8 cellular contexts compared by ENCODE assay signal in the genomic region with DNA sequence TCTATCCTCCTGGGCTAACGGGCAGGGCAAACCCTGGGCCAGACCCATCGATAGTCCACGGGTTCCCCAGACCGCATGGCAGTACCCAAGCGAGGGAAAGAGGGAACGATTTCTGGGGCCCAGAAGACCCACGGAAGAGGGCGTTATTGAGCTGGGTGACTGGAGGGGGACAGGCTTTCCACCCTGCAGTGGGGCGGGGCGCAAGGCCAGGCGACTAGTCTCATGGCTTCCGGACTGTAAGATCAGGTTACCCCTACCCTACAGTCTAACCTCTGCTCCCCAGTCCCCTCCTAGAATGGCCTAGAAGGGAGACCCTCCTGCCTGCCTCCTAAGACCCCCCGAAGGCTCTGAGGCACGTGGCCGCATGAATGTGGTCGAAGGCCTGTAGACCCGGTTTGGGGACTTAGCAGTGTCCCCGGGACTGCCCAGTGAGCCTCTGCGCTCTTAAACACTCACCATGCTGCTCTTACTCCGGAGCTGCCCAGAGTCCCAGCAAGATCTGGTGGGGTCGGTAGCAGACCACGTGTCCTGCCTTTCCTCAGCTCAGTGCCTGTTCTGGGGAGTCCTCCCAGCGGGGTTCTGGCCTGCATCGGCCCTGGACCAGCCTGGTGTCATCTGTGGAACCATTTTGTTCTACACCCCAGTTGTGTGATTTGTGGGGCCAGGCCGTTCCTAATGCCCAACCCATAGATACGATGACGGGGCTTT. TPM values are rescaled to one million over a fixed set of nuclear protein-coding genes. Genes with fewer than 3 reads are reported as not detected.
DNase-seq lines count a peak whose midpoint lies in the region; ATAC-seq, FAIRE-seq and TF ChIP-seq lines count a peak whose summit lies in the region.

No MANE protein-coding gene starts in this region.

- H3K27me3 ChIP-seq in MG63, result no peaks in the 10 kb centered on the region
- no peaks in the 10 kb centered on the region for H3K27me3 ChIP-seq in keratinocyte (ENCODE audit: control insufficient read depth, extremely low read depth, insufficient read depth, low read length)

- peak overlapping the region; percentile 82 for H2AFZ ChIP-seq in keratinocyte (ENCODE audit: control insufficient read depth, low read length)

- peak; percentile 32 for DNase-seq in SKM-1 treated with dmso at 0.1 percent for 144 hours (lab: John Stamatoyannopoulos, UW; ENCODE audit: unreplicated experiment)
- DNase-seq in SKM-1 (lab: John Stamatoyannopoulos, UW; ENCODE audit: unreplicated experiment), result no peak
- peak; percentile 76 for DNase-seq in MG63
- peak; percentile 52 for DNase-seq in T-helper 2 cell treated with Interferon-gamma antibody and Interleukin-4, amounts not matched to agents 5 μg/mL and 100 μg/mL, for 36 hours (ENCODE audit: low spot score)
- DNase-seq in MCF 10A (ENCODE audit: unreplicated experiment), result peak; percentile 52
- DNase-seq in keratinocyte (ENCODE audit: low read depth, low spot score), result no peak
- peak; percentile 46 to 50 for DNase-seq in stimulated activated CD4-positive, alpha-beta T cell treated with anti-CD3 and anti-CD28 coated beads, Interleukin-15, amount 100 ng/mL, for 48 hours (ENCODE audit: low read depth in 2 of 2)

- H4K20me1 ChIP-seq in keratinocyte (ENCODE audit: control insufficient read depth, extremely low read depth, insufficient read depth, low read length), result no peaks in the 10 kb centered on the region

- intact Hi-C loops in MCF 10A (cut with micrococcal nuclease), result loop anchor here (5.0 kb wide), 1 partner anchor 159 kb away; the partner anchor contains the start of gene RPL26

- no peaks in the 10 kb centered on the region for H3K9me1 ChIP-seq in keratinocyte (ENCODE audit: control insufficient read depth, extremely low read depth, insufficient read depth, low read length)

- H3K27me3 Mint-ChIP-seq in T-helper 2 cell treated with Interferon-gamma antibody and Interleukin-4, amounts not matched to agents 5 μg/mL and 100 μg/mL, for 36 hours (ENCODE audit: low read depth), result peaks cover 8% of the 10 kb centered on the region
- H3K27me3 Mint-ChIP-seq in MCF 10A (ENCODE audit: insufficient read depth, unreplicated experiment), result no peaks in the 10 kb centered on the region

- no peaks in the 10 kb centered on the region for H3K79me2 ChIP-seq in keratinocyte (ENCODE audit: control insufficient read depth, insufficient read depth, low read length)

- no peaks in the 10 kb centered on the region for H3K9me3 Mint-ChIP-seq in T-helper 2 cell treated with Interferon-gamma antibody and Interleukin-4, amounts not matched to agents 5 μg/mL and 100 μg/mL, for 36 hours
- H3K9me3 Mint-ChIP-seq in MCF 10A (ENCODE audit: unreplicated experiment), result no peaks in the 10 kb centered on the region

- dilution Hi-C loops in keratinocyte (cut with MboI; ENCODE audit: extremely low pct_ligation_motif_present, low sequenced_read_pairs), result no loop called here

- POLR2A ChIA-PET in MCF 10A (lab: Yijun Ruan, JAX), result interaction anchor here (0.6 to 13.2 kb wide), 27 partner anchors 9 to 650 kb away, joined by 3 to 352 read pairs (median 6); partner anchors contain the start of genes ALOX12B, ALOXE3, AURKB and BORCS6

- peak overlapping the region; percentile 70 for H3K27ac ChIP-seq in keratinocyte (ENCODE audit: control insufficient read depth, insufficient read depth, low read length)

- H3K4me3 Mint-ChIP-seq in T-helper 2 cell treated with Interferon-gamma antibody and Interleukin-4, amounts not matched to agents 5 μg/mL and 100 μg/mL, for 36 hours, result peak overlapping the region; percentile 93
- peak overlapping the region; percentile 93 for H3K4me3 Mint-ChIP-seq in MCF 10A (ENCODE audit: unreplicated experiment)

- H3K4me1 ChIP-seq in keratinocyte (ENCODE audit: control insufficient read depth, extremely low read depth, insufficient read depth, low read length), result peaks cover 23% of the 10 kb centered on the region

- H3K4me2 ChIP-seq in keratinocyte (ENCODE audit: control insufficient read depth, extremely low read depth, insufficient read depth, low read depth, low read length), result peak overlapping the region; percentile 81

- H3K27ac Mint-ChIP-seq in T-helper 2 cell treated with Interferon-gamma antibody and Interleukin-4, amounts not matched to agents 5 μg/mL and 100 μg/mL, for 36 hours, result peak overlapping the region; percentile 97
- H3K27ac Mint-ChIP-seq in MCF 10A (ENCODE audit: low read depth, unreplicated experiment), result peak overlapping the region; percentile 97

- peaks cover 48% of the 10 kb centered on the region for H3K4me1 Mint-ChIP-seq in T-helper 2 cell treated with Interferon-gamma antibody and Interleukin-4, amounts not matched to agents 5 μg/mL and 100 μg/mL, for 36 hours (ENCODE audit: low read depth)
- peaks cover 24% of the 10 kb centered on the region for H3K4me1 Mint-ChIP-seq in MCF 10A (ENCODE audit: insufficient read depth, unreplicated experiment)

- ATAC-seq in HG03439 (IDR thresholded peaks at IDR 0.05; ENCODE audit: unreplicated experiment), result no peak

- peaks cover 36% of the 10 kb centered on the region for H3K36me3 Mint-ChIP-seq in T-helper 2 cell treated with Interferon-gamma antibody and Interleukin-4, amounts not matched to agents 5 μg/mL and 100 μg/mL, for 36 hours (ENCODE audit: low read depth)
- H3K36me3 Mint-ChIP-seq in MCF 10A (ENCODE audit: insufficient read depth, unreplicated experiment), result peaks cover 59% of the 10 kb centered on the region

- H3K36me3 ChIP-seq in MG63 (peaks cover 7% of the 10 kb centered on the region; the same call in 1 of the 2 replicates), keratinocyte (ENCODE audit: control insufficient read depth in 2 of 2, extremely low read depth in 1 of 2, insufficient read depth in 2 of 2, low read length in 2 of 2) (peaks cover 4 to 8% of the 10 kb centered on the region in 2 experiments)

- TSS peak; percentile 88 for BruUV-seq in MCF 10A (replicated peaks; lab: Mats Ljungman, UMichigan)

- CTCF ChIA-PET in MCF 10A (lab: Yijun Ruan, JAX), result interaction anchor here (0.6 to 5.1 kb wide), 8 partner anchors 21 to 165 kb away, joined by 3 to 42 read pairs (median 5); partner anchors contain the start of genes BORCS6 and HES7

- no peaks in the 10 kb centered on the region for H3K9me3 ChIP-seq in MG63
- no peaks in the 10 kb centered on the region for H3K9me3 ChIP-seq in keratinocyte (ENCODE audit: control insufficient read depth, low read depth, low read length)

- H3K4me3 ChIP-seq in MG63 (peak overlapping the region; percentile 81), keratinocyte (ENCODE audit: control insufficient read depth in 2 of 3, extremely low read depth in 1 of 3, insufficient read depth in 2 of 3, low read depth in 1 of 3, low read length in 3 of 3) (peak overlapping the region; percentile 58 to 65 (median 60))

- TF ChIP-seq CTCF in MCF 10A (IDR thresholded peaks at IDR 0.05; ENCODE audit: unreplicated experiment) (peak; percentile 6), keratinocyte (optimal IDR thresholded peaks at IDR 0.05 in 1 of 3, IDR thresholded peaks at IDR 0.05 in 1 of 3, conservative IDR thresholded peaks at IDR 0.05 in 1 of 3; ENCODE audit: extremely low read depth in 1 of 3, insufficient read depth in 2 of 3, low read length in 3 of 3) (peak in 1 of 3 experiments; percentile 53)

- peak overlapping the region; percentile 93 for H3K9ac ChIP-seq in keratinocyte (ENCODE audit: control insufficient read depth, extremely low read depth, insufficient read depth, low read length)

- no peak for FAIRE-seq in keratinocyte (lab: Jason Lieb, UNC)

RNA-seq across cellular contexts. Expression of gene AURKB, which starts 13.1 kb away (rescaled TPM):
- total RNA-seq in MG63 (2014; rRNA removed; shearing (Covaris generic); ENCODE audit: low replicate concordance), result 89.2 and 119 TPM in 2 replicates
- 11.7 and 33.6 TPM in 2 replicates for total RNA-seq in MCF 10A (2022)
- 1.4 to 28.2 TPM (median 12.6 TPM) in 3 replicates for polyA plus RNA-seq in keratinocyte
- not detected for polyA plus RNA-seq in keratinocyte (2011; ENCODE audit: low read depth)
- polyA plus RNA-seq in keratinocyte (2011; cell fraction: cytosol; rRNA removed), result 3.8 and 4.2 TPM in 2 replicates
- 11.6 and 12.8 TPM in 2 replicates for polyA plus RNA-seq in keratinocyte (2011; cell fraction: nucleus; rRNA removed)
- polyA plus RNA-seq in keratinocyte (2012; ENCODE audit: low replicate concordance), result 0.25 and 28.3 TPM in 2 replicates
- 2.1 to 22.7 TPM (median 7.9 TPM) in 3 replicates for polyA minus RNA-seq in keratinocyte
- 7.1 TPM for polyA minus RNA-seq in keratinocyte (2011; cell fraction: cytosol; rRNA and poly(A)+ RNA removed)
- polyA minus RNA-seq in keratinocyte (2011; cell fraction: nucleus; rRNA and poly(A)+ RNA removed), result 0.70 and 5.2 TPM in 2 replicates

RNA-seq across cellular contexts. Expression of gene CTC1, which starts 24.3 kb away (rescaled TPM):
- total RNA-seq in MG63 (2014; rRNA removed; shearing (Covaris generic); ENCODE audit: low replicate concordance), result 4.2 and 25.8 TPM in 2 replicates
- total RNA-seq in MCF 10A (2022), result 30.5 and 33.1 TPM in 2 replicates
- 7.4 to 17.7 TPM (median 12.1 TPM) in 3 replicates for polyA plus RNA-seq in keratinocyte
- 5.9 TPM for polyA plus RNA-seq in keratinocyte (2011; ENCODE audit: low read depth)
- polyA plus RNA-seq in keratinocyte (2011; cell fraction: cytosol; rRNA removed), result 8.7 and 11.4 TPM in 2 replicates
- 81.3 and 85.5 TPM in 2 replicates for polyA plus RNA-seq in keratinocyte (2011; cell fraction: nucleus; rRNA removed)
- polyA plus RNA-seq in keratinocyte (2012; ENCODE audit: low replicate concordance), result 8.4 and 13.1 TPM in 2 replicates
- polyA minus RNA-seq in keratinocyte, result 19.3 to 31.1 TPM (median 25.6 TPM) in 3 replicates
- 8.8 TPM for polyA minus RNA-seq in keratinocyte (2011; cell fraction: cytosol; rRNA and poly(A)+ RNA removed)
- polyA minus RNA-seq in keratinocyte (2011; cell fraction: nucleus; rRNA and poly(A)+ RNA removed), result 16.8 and 22.2 TPM in 2 replicates

RNA-seq across cellular contexts. Expression of gene PFAS, which starts 25.6 kb away (rescaled TPM):
- total RNA-seq in MG63 (2014; rRNA removed; shearing (Covaris generic); ENCODE audit: low replicate concordance), result 72.8 and 82.7 TPM in 2 replicates
- total RNA-seq in MCF 10A (2022), result 54.4 and 66.2 TPM in 2 replicates
- 10.3 to 14.1 TPM (median 13.5 TPM) in 3 replicates for polyA plus RNA-seq in keratinocyte
- 3.5 TPM for polyA plus RNA-seq in keratinocyte (2011; ENCODE audit: low read depth)
- polyA plus RNA-seq in keratinocyte (2011; cell fraction: cytosol; rRNA removed), result 4.5 and 5.2 TPM in 2 replicates
- 30.3 and 35.8 TPM in 2 replicates for polyA plus RNA-seq in keratinocyte (2011; cell fraction: nucleus; rRNA removed)
- 3.9 and 13.7 TPM in 2 replicates for polyA plus RNA-seq in keratinocyte (2012; ENCODE audit: low replicate concordance)
- polyA minus RNA-seq in keratinocyte, result 29.1 to 89.9 TPM (median 36.8 TPM) in 3 replicates
- 20.1 TPM for polyA minus RNA-seq in keratinocyte (2011; cell fraction: cytosol; rRNA and poly(A)+ RNA removed)
- 19.1 and 20.4 TPM in 2 replicates for polyA minus RNA-seq in keratinocyte (2011; cell fraction: nucleus; rRNA and poly(A)+ RNA removed)

RNA-seq across cellular contexts. Expression of gene BORCS6, which starts 33.5 kb away (rescaled TPM):
- total RNA-seq in MG63 (2014; rRNA removed; shearing (Covaris generic); ENCODE audit: low replicate concordance), result 8.6 and 17.3 TPM in 2 replicates
- total RNA-seq in MCF 10A (2022), result 3.9 and 4.4 TPM in 2 replicates
- 4.2 to 6.3 TPM (median 5.5 TPM) in 3 replicates for polyA plus RNA-seq in keratinocyte
- 0.90 TPM for polyA plus RNA-seq in keratinocyte (2011; ENCODE audit: low read depth)
- polyA plus RNA-seq in keratinocyte (2011; cell fraction: cytosol; rRNA removed), result 3.3 and 7.3 TPM in 2 replicates
- polyA plus RNA-seq in keratinocyte (2011; cell fraction: nucleus; rRNA removed), result 4.4 and 5.6 TPM in 2 replicates
- polyA plus RNA-seq in keratinocyte (2012; ENCODE audit: low replicate concordance), result 4.5 and 6.5 TPM in 2 replicates
- polyA minus RNA-seq in keratinocyte, result 2.9 to 5.0 TPM (median 3.9 TPM) in 3 replicates
- polyA minus RNA-seq in keratinocyte (2011; cell fraction: cytosol; rRNA and poly(A)+ RNA removed), result 10.6 TPM
- polyA minus RNA-seq in keratinocyte (2011; cell fraction: nucleus; rRNA and poly(A)+ RNA removed), result 3.3 and 3.4 TPM in 2 replicates

RNA-seq across cellular contexts. Expression of gene TMEM107, which starts 47.3 kb away (rescaled TPM):
- 17.6 and 25.6 TPM in 2 replicates for total RNA-seq in MG63 (2014; rRNA removed; shearing (Covaris generic); ENCODE audit: low replicate concordance)
- total RNA-seq in MCF 10A (2022), result 7.6 and 8.4 TPM in 2 replicates
- polyA plus RNA-seq in keratinocyte, result 16.2 to 21.8 TPM (median 19.0 TPM) in 3 replicates
- 10.0 TPM for polyA plus RNA-seq in keratinocyte (2011; ENCODE audit: low read depth)
- 13.1 and 16.1 TPM in 2 replicates for polyA plus RNA-seq in keratinocyte (2011; cell fraction: cytosol; rRNA removed)
- polyA plus RNA-seq in keratinocyte (2011; cell fraction: nucleus; rRNA removed), result 19.6 and 21.1 TPM in 2 replicates
- polyA plus RNA-seq in keratinocyte (2012; ENCODE audit: low replicate concordance), result 13.7 and 19.3 TPM in 2 replicates
- 20.1 to 94.3 TPM (median 45.7 TPM) in 3 replicates for polyA minus RNA-seq in keratinocyte
- 44.7 TPM for polyA minus RNA-seq in keratinocyte (2011; cell fraction: cytosol; rRNA and poly(A)+ RNA removed)
- polyA minus RNA-seq in keratinocyte (2011; cell fraction: nucleus; rRNA and poly(A)+ RNA removed), result 48.4 and 76.6 TPM in 2 replicates

Comparison
In these comparisons a context has a peak if more than half of its experiments do, and no peak if none do; other contexts are left out.
1. DNase-seq: peak in SKM-1 treated with dmso at 0.1 percent for 144 hours (single experiment), MG63 (single experiment), T-helper 2 cell treated with Interferon-gamma antibody and Interleukin-4, amounts not matched to agents 5 μg/mL and 100 μg/mL, for 36 hours (single experiment), MCF 10A (single experiment) and stimulated activated CD4-positive, alpha-beta T cell treated with anti-CD3 and anti-CD28 coated beads, Interleukin-15, amount 100 ng/mL, for 48 hours (2 of 2); none in SKM-1 (single experiment) and keratinocyte (single experiment).